ENCODE assay signal across 14 cellular contexts in the genomic region with DNA sequence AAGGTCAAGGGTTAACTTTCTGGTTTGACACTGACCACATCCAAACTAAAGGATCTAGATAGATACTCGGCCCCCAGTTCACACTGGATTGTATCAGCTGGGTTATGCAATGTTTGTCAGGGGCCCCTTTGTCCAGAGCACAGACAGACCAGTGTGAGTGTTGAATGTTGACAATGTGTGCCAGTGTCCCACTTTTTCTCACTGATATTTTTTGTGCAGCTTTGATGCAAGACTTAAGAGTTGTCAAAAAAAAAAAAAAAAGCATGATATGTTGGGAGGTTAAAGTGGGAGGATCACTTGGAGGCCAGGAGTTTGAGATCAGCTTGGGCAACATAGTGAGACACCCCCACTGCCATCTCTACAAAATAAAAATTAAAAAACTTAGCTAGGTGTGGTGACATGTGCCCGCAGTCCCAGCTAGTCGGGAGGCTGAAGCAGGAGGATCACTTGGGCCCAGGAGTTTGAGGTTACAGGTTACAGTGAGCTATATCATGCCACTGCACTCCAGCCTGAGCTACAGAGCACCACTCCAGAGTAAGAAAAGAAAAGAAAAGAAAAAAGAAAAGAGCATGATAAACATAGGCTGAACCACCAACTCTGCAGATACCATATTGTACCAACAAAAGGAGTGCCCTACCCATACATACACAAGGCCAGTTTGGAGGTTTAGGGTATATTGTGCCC.
"Had no signal": no experiment of that assay in that cellular context is flagged by ENCODE, and none has a peak within 500 bp of the region (broad histone marks: within the 10 kb centered on the region; RNA-seq: fewer than 3 reads in every experiment).

No MANE protein-coding gene starts in this region.

- H3K27me3 ChIP-seq: esophagus squamous epithelium, upper lobe of left lung had no signal

- H3K4me1 ChIP-seq: esophagus squamous epithelium, left ventricle myocardium inferior, upper lobe of left lung had no signal

- DNase-seq: activated CD4-positive, alpha-beta T cell treated with anti-CD3 and anti-CD28 coated beads, Interleukin-2, amount 50 U/mL, for 1 hour; activated CD8-positive, alpha-beta memory T cell treated with anti-CD3 and anti-CD28 coated beads for 24 hours; activated naive CD8-positive, alpha-beta T cell treated with anti-CD3 and anti-CD28 coated beads for 36 hours; cortex of kidney; effector CD8-positive, alpha-beta T cell; esophagus squamous epithelium; left ventricle myocardium inferior; natural killer cell; stimulated activated CD4-positive, alpha-beta T cell treated with anti-CD3 and anti-CD28 coated beads, Interleukin-15, amount 100 ng/mL, for 24 hours; stimulated activated CD4-positive, alpha-beta T cell treated with anti-CD3 and anti-CD28 coated beads, Interleukin-4, amount 100 ng/mL, for 24 hours; stimulated activated naive CD4-positive, alpha-beta T cell treated with Interleukin-2 at 50 U/mL for 16 hours; upper lobe of left lung had no signal

- H3K9me3 ChIP-seq: esophagus squamous epithelium, left ventricle myocardium inferior, upper lobe of left lung had no signal

- ATAC-seq: activated CD4-positive, CD25-positive, alpha-beta regulatory T cell treated with anti-CD3 and anti-CD28 coated beads, Interleukin-2, amount 50 U/mL, for 24 hours; natural killer cell had no signal

- H3K36me3 ChIP-seq: esophagus squamous epithelium, left ventricle myocardium inferior, upper lobe of left lung had no signal

- FAIRE-seq: endothelial cell of umbilical vein had no signal

- H3K4me3 ChIP-seq: esophagus squamous epithelium, left ventricle myocardium inferior, upper lobe of left lung had no signal

- H3K27ac ChIP-seq: esophagus squamous epithelium, left ventricle myocardium inferior, upper lobe of left lung had no signal
